ENCODE assay signal across 9 cellular contexts in genomic region chr7:114081606-114082425, GRCh38.
A peak's percentile ranks its signal among the peaks of the same experiment; 100 is the strongest.
DNase-seq lines count a peak whose midpoint lies in the region; ATAC-seq, FAIRE-seq and TF ChIP-seq lines count a peak whose summit lies in the region.
"Had no signal": no experiment of that assay in that cellular context is flagged by ENCODE, and none has a peak within 500 bp of the region (broad histone marks: within the 10 kb centered on the region; RNA-seq: fewer than 3 reads in every experiment).

No MANE protein-coding gene starts in this region.

- peak; percentile 79 for TF ChIP-seq CTCF in D721Med (IDR thresholded peaks at IDR 0.05; ENCODE audit: insufficient read depth, missing control alignments)
- peak in 5 of 6 experiments; percentile 22 to 88 (median 82) for TF ChIP-seq CTCF in Peyer's patch (IDR thresholded peaks at IDR 0.05)
- peak; percentile 60 for TF ChIP-seq CTCF in epithelial cell of esophagus (IDR thresholded peaks at IDR 0.05; ENCODE audit: insufficient read depth, low read depth, low read length, missing control alignments)
- peak; percentile 59 for TF ChIP-seq CTCF in osteoblast (IDR thresholded peaks at IDR 0.05; ENCODE audit: extremely low read depth, low read depth, low read length)

- no peak for TF ChIP-seq POLR2A in Peyer's patch (IDR thresholded peaks at IDR 0.05)

- H3K27me3 ChIP-seq in Peyer's patch, result no peaks in the 10 kb centered on the region
- peaks cover 77% of the 10 kb centered on the region for H3K27me3 ChIP-seq in osteoblast (ENCODE audit: insufficient read depth, low read length)

- H3K36me3 ChIP-seq in Peyer's patch (no peaks in the 10 kb centered on the region), osteoblast (ENCODE audit: insufficient read depth, low read length) (no peaks in the 10 kb centered on the region)
- H3K36me3 ChIP-seq: SJSA1 had no signal

- peak overlapping the region in 2 of 4 donors; percentile 85 to 91 for H3K4me3 ChIP-seq in Peyer's patch
- H3K4me3 ChIP-seq in epithelial cell of esophagus (ENCODE audit: low read length), result no peak overlapping the region
- no peak overlapping the region for H3K4me3 ChIP-seq in osteoblast (ENCODE audit: insufficient read depth, low read length)
- H3K4me3 ChIP-seq: SJSA1 had no signal

- no peak for FAIRE-seq in D721Med (lab: Jason Lieb, UNC)

- ATAC-seq in left colon, result no peak
- ATAC-seq in HG02852 (IDR thresholded peaks at IDR 0.05; ENCODE audit: unreplicated experiment), result no peak

- H3K4me2 ChIP-seq in osteoblast (ENCODE audit: insufficient read depth, low read length), result no peak overlapping the region

- no peak for DNase-seq in D721Med (ENCODE audit: insufficient read length, low spot score)
- peak; percentile 59 for DNase-seq in HuH-7 (ENCODE audit: low spot score)
- DNase-seq in Peyer's patch, result no peak
- DNase-seq in epithelial cell of esophagus (ENCODE audit: low read depth), result peak; percentile 69
- peak; percentile 73 for DNase-seq in osteoblast (ENCODE audit: insufficient read length, low spot score, missing footprints)
- DNase-seq in activated gamma-delta T cell (lab: John Stamatoyannopoulos, UW), result no peak
- DNase-seq in left colon, result no peak

- H3K79me2 ChIP-seq in osteoblast (ENCODE audit: insufficient read depth, low read length), result no peaks in the 10 kb centered on the region

- H3K4me1 ChIP-seq in Peyer's patch, result peaks cover 0 to 10% (median 4%) of the 10 kb centered on the region in 4 donors
- peaks cover 10% of the 10 kb centered on the region for H3K4me1 ChIP-seq in osteoblast (ENCODE audit: insufficient read depth, low read length)

- H3K9me3 ChIP-seq in Peyer's patch, result no peaks in the 10 kb centered on the region
- no peaks in the 10 kb centered on the region for H3K9me3 ChIP-seq in osteoblast (ENCODE audit: low read depth, low read length)

- H2AFZ ChIP-seq in osteoblast (ENCODE audit: low read length), result no peak overlapping the region

- intact Hi-C loops in left colon (cut with DNase I, micrococcal nuclease), result loop anchor here in 1 of 2 donors (10.0 kb wide), 1 partner anchor 563 kb away; no protein-coding TSS in a partner anchor

- H4K20me1 ChIP-seq in osteoblast (ENCODE audit: insufficient read depth, low read length), result no peaks in the 10 kb centered on the region

- H3K27ac ChIP-seq in Peyer's patch (no peak overlapping the region), osteoblast (ENCODE audit: low read depth, low read length) (no peak overlapping the region)
- H3K27ac ChIP-seq: SJSA1 had no signal

Comparison
In these comparisons a context has a peak if more than half of its experiments do, and no peak if none do; other contexts are left out.
1. DNase-seq: peak in HuH-7 (single experiment), epithelial cell of esophagus (single experiment) and osteoblast (single experiment); none in D721Med (single experiment), Peyer's patch (0 of 3), activated gamma-delta T cell (single experiment) and left colon (0 of 2).
2. Peak in every context shown above with its lines, with median percentiles within 50 percentile points of each other: CTCF ChIP-seq.